ENCODE assay signal across 1 cellular context in genomic region chr20:51022227-51022802, GRCh38.
TF ChIP-seq lines count a peak whose summit lies in the region.

No MANE protein-coding gene starts in this region.

TF ChIP-seq in K562, 482 proteins besides CTCF, POLR2A, EP300 and RAD21 (continued from another document):
- TF ChIP-seq E2F8 (IDR thresholded peaks at IDR 0.05; ENCODE audit: low read depth, partially characterized antibody) (no peak), RBM15 (IDR thresholded peaks at IDR 0.05; ENCODE audit: insufficient read depth, low read length) (no peak), HDAC8 (tag; IDR thresholded peaks at IDR 0.05) (no peak), EHMT2 (IDR thresholded peaks at IDR 0.05) (no peak), SIX5 (IDR thresholded peaks at IDR 0.05; ENCODE audit: borderline replicate concordance in 1 of 2, insufficient read depth in 1 of 2, low read depth in 1 of 2, low read length in 2 of 2) (no peak)
